9 cellular contexts compared by ENCODE assay signal in genomic region chr6:33744001-33744848, GRCh38. TPM values are rescaled to one million over a fixed set of nuclear protein-coding genes. Genes with fewer than 3 reads are reported as not detected.
DNase-seq lines count a peak whose midpoint lies in the region; ATAC-seq and TF ChIP-seq lines count a peak whose summit lies in the region.
"Had no signal": no experiment of that assay in that cellular context is flagged by ENCODE, and none has a peak within 500 bp of the region (broad histone marks: within the 10 kb centered on the region; RNA-seq: fewer than 3 reads in every experiment).

No MANE protein-coding gene starts in this region.

- TF ChIP-seq POLR2A in tibial nerve (IDR thresholded peaks at IDR 0.05): no peak

- H3K27me3 Mint-ChIP-seq in activated naive CD4-positive, alpha-beta T cell treated with anti-CD3 and anti-CD28 coated beads for 36 hours (ENCODE audit: low read depth): no peaks in the 10 kb centered on the region

- H3K79me2 ChIP-seq in DOHH2 (ENCODE audit: control insufficient read depth, low read length) (no peaks in the 10 kb centered on the region), trophoblast cell (ENCODE audit: control insufficient read depth, insufficient read depth, low read length, poor library complexity) (peaks cover 2% of the 10 kb centered on the region)

- H4K20me1 ChIP-seq in DOHH2 (ENCODE audit: control insufficient read depth, insufficient read depth, low read depth, low read length): no peaks in the 10 kb centered on the region

- no peaks in the 10 kb centered on the region for H3F3A ChIP-seq in DOHH2 (ENCODE audit: control insufficient read depth, insufficient read depth)

- H3K9me3 ChIP-seq in DOHH2 (ENCODE audit: control insufficient read depth, insufficient read depth, low read length): no peaks in the 10 kb centered on the region
- peaks cover 2% of the 10 kb centered on the region for H3K9me3 ChIP-seq in trophoblast cell (ENCODE audit: insufficient read depth, low read depth, low read length)
- no peaks in the 10 kb centered on the region for H3K9me3 ChIP-seq in tibial nerve

- H4K12ac ChIP-seq in trophoblast cell (ENCODE audit: low read depth, low read length): no peak overlapping the region

- peaks cover 2% of the 10 kb centered on the region for H3K4me1 Mint-ChIP-seq in activated naive CD4-positive, alpha-beta T cell treated with anti-CD3 and anti-CD28 coated beads for 36 hours (ENCODE audit: low read depth)

- no peak overlapping the region for H3K23ac ChIP-seq in trophoblast cell (ENCODE audit: low read length)

- no peak for TF ChIP-seq EP300 in tibial nerve (IDR thresholded peaks at IDR 0.05)

- H2BK5ac ChIP-seq in trophoblast cell (ENCODE audit: low read depth, low read length, poor library complexity): no peak overlapping the region

- H3K4me3 ChIP-seq in DOHH2 (ENCODE audit: low read length) (no peak overlapping the region), trophoblast cell (ENCODE audit: low read depth, low read length) (no peak overlapping the region), tibial nerve (no peak overlapping the region)

- peak; percentile 98 for TF ChIP-seq CTCF in DOHH2 (IDR thresholded peaks at IDR 0.05; ENCODE audit: low read depth, low read length, poor library complexity, severe bottlenecking)
- TF ChIP-seq CTCF in tibial nerve (IDR thresholded peaks at IDR 0.05): peak; percentile 79 to 90 (median 86)

- no peak for ATAC-seq in GM21576 (IDR thresholded peaks at IDR 0.05; ENCODE audit: unreplicated experiment)

- H3K9me2 ChIP-seq in DOHH2 (replicated peaks; ENCODE audit: control insufficient read depth, low read length): no peaks in the 10 kb centered on the region

- peak; percentile 39 for DNase-seq in NCI-H1048 (lab: John Stamatoyannopoulos, UW)
- peak; percentile 74 for DNase-seq in SK-MEL-5 (ENCODE audit: low read depth, low spot score)
- peak; percentile 83 for DNase-seq in activated naive CD4-positive, alpha-beta T cell treated with anti-CD3 and anti-CD28 coated beads for 36 hours
- peak; percentile 66 to 94 (median 84) for DNase-seq in head of caudate nucleus
- DNase-seq in trophoblast cell: peak; percentile 46 to 71
- DNase-seq in tibial nerve (ENCODE audit: low spot score in 2 of 2): peak; percentile 49 to 77

- no peak overlapping the region for H2AFZ ChIP-seq in trophoblast cell (ENCODE audit: insufficient read depth, low read length, poor library complexity)

- no peaks in the 10 kb centered on the region for H3K9me3 Mint-ChIP-seq in activated naive CD4-positive, alpha-beta T cell treated with anti-CD3 and anti-CD28 coated beads for 36 hours

- no peak overlapping the region for H3K18ac ChIP-seq in trophoblast cell (ENCODE audit: low read length)

- no peak overlapping the region for H2BK12ac ChIP-seq in trophoblast cell (ENCODE audit: low read length)

- H3K36me3 Mint-ChIP-seq in activated naive CD4-positive, alpha-beta T cell treated with anti-CD3 and anti-CD28 coated beads for 36 hours (ENCODE audit: low read depth): no peaks in the 10 kb centered on the region

- in situ Hi-C loops in SK-MEL-5 (cut with HindIII; ENCODE audit: low pct_unique_long_range_greater_than_20kb, low sequenced_read_pairs): no loop called here

- intact Hi-C loops in activated naive CD4-positive, alpha-beta T cell treated with anti-CD3 and anti-CD28 coated beads for 36 hours (cut with micrococcal nuclease): loop anchor here (1.0 to 10.0 kb wide), 6 partner anchors 18 to 411 kb away; partner anchors contain the start of gene UQCC2
- intact Hi-C loops in head of caudate nucleus (cut with DNase I): no loop called here

- H3K27ac Mint-ChIP-seq in activated naive CD4-positive, alpha-beta T cell treated with anti-CD3 and anti-CD28 coated beads for 36 hours: no peak overlapping the region

- H3K4me2 ChIP-seq in DOHH2 (ENCODE audit: low read length) (no peak overlapping the region), trophoblast cell (ENCODE audit: low read length) (no peak overlapping the region)

- CTCF ChIA-PET in activated naive CD4-positive, alpha-beta T cell treated with anti-CD3 and anti-CD28 coated beads for 36 hours (lab: Charles Lee): interaction anchor here (0.5 to 2.9 kb wide), 23 partner anchors 8 to 1758 kb away, joined by 3 to 17 read pairs (median 3); partner anchors contain the start of gene UQCC2

- no peak overlapping the region for H4K91ac ChIP-seq in trophoblast cell (ENCODE audit: low read depth, low read length)

- H3K27ac ChIP-seq in DOHH2 (ENCODE audit: low read depth, low read length) (no peak overlapping the region), trophoblast cell (ENCODE audit: low read depth, low read length) (no peak overlapping the region), tibial nerve (peak overlapping the region in 2 of 4 donors; percentile 53 to 75)

- no peak overlapping the region for H4K8ac ChIP-seq in trophoblast cell (ENCODE audit: low read depth, low read length)

- H3K4me1 ChIP-seq in DOHH2 (ENCODE audit: control insufficient read depth, low read length): no peaks in the 10 kb centered on the region
- peaks cover 17 to 22% of the 10 kb centered on the region in 2 experiments for H3K4me1 ChIP-seq in trophoblast cell (ENCODE audit: control insufficient read depth in 1 of 2, insufficient read depth in 2 of 2, low read length in 2 of 2)
- peaks cover 0 to 32% (median 3%) of the 10 kb centered on the region in 4 donors for H3K4me1 ChIP-seq in tibial nerve

- H2BK120ac ChIP-seq in trophoblast cell (ENCODE audit: insufficient read depth, low read length, poor library complexity): no peak overlapping the region

- no peak overlapping the region for H3K4ac ChIP-seq in trophoblast cell (ENCODE audit: low read depth, low read length)

- H3K27me3 ChIP-seq in DOHH2 (ENCODE audit: control insufficient read depth, low read length): peaks cover 27% of the 10 kb centered on the region
- no peaks in the 10 kb centered on the region for H3K27me3 ChIP-seq in trophoblast cell (ENCODE audit: insufficient read depth, low read length)
- H3K27me3 ChIP-seq in tibial nerve: no peaks in the 10 kb centered on the region

- peaks cover 9% of the 10 kb centered on the region for H3K79me1 ChIP-seq in trophoblast cell (ENCODE audit: low read length)

- no peak overlapping the region for H3K9ac ChIP-seq in trophoblast cell (ENCODE audit: low read length)

- WGBS in trophoblast cell (ENCODE audit: extremely low coverage, insufficient coverage, insufficient read length): no CpG with 5 or more reads among the region's 11 CpGs
- WGBS in tibial nerve, 2 donors: 26 to 35% methylated on average over 11 of the region's 11 CpGs

- no peak overlapping the region for H3K4me3 Mint-ChIP-seq in activated naive CD4-positive, alpha-beta T cell treated with anti-CD3 and anti-CD28 coated beads for 36 hours

- H3K36me3 ChIP-seq in DOHH2 (ENCODE audit: control insufficient read depth, low read length) (no peaks in the 10 kb centered on the region), trophoblast cell (ENCODE audit: control insufficient read depth in 1 of 2, insufficient read depth in 2 of 2, low read length in 2 of 2) (no peaks in the 10 kb centered on the region), tibial nerve (no peaks in the 10 kb centered on the region)

- H2AK5ac ChIP-seq in trophoblast cell (ENCODE audit: low read length): no peak overlapping the region

- H3K14ac ChIP-seq in trophoblast cell (ENCODE audit: low read length): no peak overlapping the region

RNA-seq across cellular contexts. Expression of gene IP6K3, which starts 2.5 kb away (rescaled TPM):
- not detected in 2 replicates for total RNA-seq in SK-MEL-5 (2014; rRNA removed; shearing (Covaris generic))
- polyA plus RNA-seq in SK-MEL-5 (2015; cell fraction: cytosol; rRNA removed): not detected in 2 replicates
- polyA plus RNA-seq in SK-MEL-5 (2015; cell fraction: nucleus; rRNA removed): not detected in 2 replicates
- not detected for total RNA-seq in activated naive CD4-positive, alpha-beta T cell treated with anti-CD3 and anti-CD28 coated beads for 36 hours
- 1.4 and 1.5 TPM in 2 replicates for polyA plus RNA-seq in trophoblast cell (2013)
- 1 to 10 TPM in 3 of 4 donors, under 1 TPM in 1; 0.39 to 3.0 (median 1.7) TPM for total RNA-seq in tibial nerve

RNA-seq across cellular contexts. Expression of gene UQCC2, which starts 32.7 kb away (rescaled TPM):
- 36.1 and 40.1 TPM in 2 replicates for total RNA-seq in SK-MEL-5 (2014; rRNA removed; shearing (Covaris generic))
- polyA plus RNA-seq in SK-MEL-5 (2015; cell fraction: cytosol; rRNA removed): 31.1 and 32.0 TPM in 2 replicates
- 41.3 and 53.5 TPM in 2 replicates for polyA plus RNA-seq in SK-MEL-5 (2015; cell fraction: nucleus; rRNA removed)
- total RNA-seq in activated naive CD4-positive, alpha-beta T cell treated with anti-CD3 and anti-CD28 coated beads for 36 hours: 100 to 1,000 TPM; 199 to 205 TPM
- polyA plus RNA-seq in trophoblast cell (2013): 65.9 and 67.3 TPM in 2 replicates
- 10 to 100 TPM; 14.5 to 29.7 (median 23.4) TPM for total RNA-seq in tibial nerve

RNA-seq across cellular contexts. Expression of gene LEMD2, which starts 44.7 kb away (rescaled TPM):
- total RNA-seq in SK-MEL-5 (2014; rRNA removed; shearing (Covaris generic)): 40.0 and 54.6 TPM in 2 replicates
- polyA plus RNA-seq in SK-MEL-5 (2015; cell fraction: cytosol; rRNA removed): 46.1 and 49.9 TPM in 2 replicates
- 126 and 146 TPM in 2 replicates for polyA plus RNA-seq in SK-MEL-5 (2015; cell fraction: nucleus; rRNA removed)
- total RNA-seq in activated naive CD4-positive, alpha-beta T cell treated with anti-CD3 and anti-CD28 coated beads for 36 hours: 10 to 100 TPM; 64.0 to 66.3 TPM
- polyA plus RNA-seq in trophoblast cell (2013): 28.0 TPM in 2 replicates
- total RNA-seq in tibial nerve: 10 to 100 TPM; 55.7 to 97.8 (median 70.1) TPM

RNA-seq across cellular contexts. Expression of gene MLN, which starts 59.6 kb away (rescaled TPM):
- not detected in 2 replicates for total RNA-seq in SK-MEL-5 (2014; rRNA removed; shearing (Covaris generic))
- polyA plus RNA-seq in SK-MEL-5 (2015; cell fraction: cytosol; rRNA removed): not detected in 2 replicates
- polyA plus RNA-seq in SK-MEL-5 (2015; cell fraction: nucleus; rRNA removed): not detected in 2 replicates
- not detected for total RNA-seq in activated naive CD4-positive, alpha-beta T cell treated with anti-CD3 and anti-CD28 coated beads for 36 hours
- 0.10 TPM in 1 of 2 replicates, not detected in the other for polyA plus RNA-seq in trophoblast cell (2013)
- total RNA-seq in tibial nerve: not detected
- polyA plus RNA-seq: adipose tissue had no signal
